Comparison of ENCODE assay signal across 32 cellular contexts in the genomic region with DNA sequence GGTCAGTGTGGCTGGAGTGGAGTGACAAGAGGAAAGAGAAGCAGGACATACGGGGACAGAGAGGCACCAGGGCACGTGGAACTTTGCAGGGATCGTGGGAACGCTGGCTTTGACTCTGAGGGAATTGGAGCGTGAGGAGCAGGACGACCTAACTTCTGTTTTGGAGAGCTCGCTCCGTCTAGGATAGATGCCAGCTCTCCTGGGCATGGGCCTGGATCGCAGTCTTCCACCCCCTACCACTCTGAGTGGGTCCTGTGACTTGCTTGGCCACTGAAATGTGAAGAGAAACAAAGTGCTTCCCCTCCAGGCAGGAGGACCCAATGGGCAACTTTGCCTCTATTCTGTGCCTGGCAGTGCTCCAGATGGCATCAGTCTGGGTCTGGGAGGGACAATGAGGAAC.
"Had no signal": no experiment of that assay in that cellular context is flagged by ENCODE, and none has a peak within 500 bp of the region (broad histone marks: within the 10 kb centered on the region; RNA-seq: fewer than 3 reads in every experiment).

No MANE protein-coding gene starts in this region.

- H3K4me3 Mint-ChIP-seq: activated CD4-positive, alpha-beta memory T cell treated with anti-CD3 and anti-CD28 coated beads, Interleukin-2, amount 10 ng/mL, durations not matched to agents 7 days and 5 days; activated CD4-positive, alpha-beta T cell treated with anti-CD3 and anti-CD28 coated beads, Interleukin-2, amount 10 ng/mL, durations not matched to agents 7 days and 5 days; activated T-cell treated with anti-CD3 and anti-CD28 coated beads, Interleukin-2, amount 50 U/mL, for 4 hours; activated T-helper 17 cell treated with anti-CD3 and anti-CD28 coated beads, Interleukin-2, amount 50 U/mL, for 72 hours; natural killer cell treated with Interleukin-12 subunit alpha and Interleukin-12 subunit beta and Interleukin-15 and Interleukin-18, amount 100 ng/mL, for 72 hours; T-helper 1 cell treated with Interleukin-12 subunit alpha and Interleukin-12 subunit beta and Interleukin-4 antibody, amounts not matched to agents 30 μg/mL and 1 μg/mL, for 36 hours; type B pancreatic cell; WTC11 had no signal

- H3K27me3 Mint-ChIP-seq: type B pancreatic cell had no signal

- FAIRE-seq: colon, kidney, pancreas, TTC549 had no signal

- H3K4me1 Mint-ChIP-seq: activated T-helper 17 cell treated with anti-CD3 and anti-CD28 coated beads, Interleukin-2, amount 50 U/mL, for 72 hours had no signal

- H3K36me3 Mint-ChIP-seq: natural killer cell treated with Interleukin-12 subunit alpha and Interleukin-12 subunit beta and Interleukin-15 and Interleukin-18, amount 100 ng/mL, for 72 hours; type B pancreatic cell had no signal

- H3K9me3 ChIP-seq: gastrocnemius medialis, mucosa of descending colon, pancreas, testis, uterus had no signal

- H3K4me2 ChIP-seq: hepatocyte, smooth muscle cell had no signal

- DNase-seq: activated CD4-positive, alpha-beta memory T cell treated with anti-CD3 and anti-CD28 coated beads, Interleukin-2, amount 10 ng/mL, durations not matched to agents 7 days and 5 days; activated CD4-positive, alpha-beta T cell treated with anti-CD3 and anti-CD28 coated beads for 1 hour; activated CD4-positive, alpha-beta T cell treated with anti-CD3 and anti-CD28 coated beads, Interleukin-2, amount 10 ng/mL, durations not matched to agents 7 days and 5 days; activated gamma-delta T cell treated with Interleukin-2 at 50 U/mL for 16 hours; activated naive CD4-positive, alpha-beta T cell treated with anti-CD3 and anti-CD28 coated beads, Interleukin-2, amount 50 U/mL, for 16 hours; activated T-cell treated with anti-CD3 and anti-CD28 coated beads, Interleukin-2, amount 50 U/mL, for 4 hours; amniotic stem cell; effector memory CD4-positive, alpha-beta T cell; gastrocnemius medialis; kidney; mesenchymal stem cell; mucosa of descending colon; pancreas; psoas muscle; stimulated activated CD4-positive, alpha-beta T cell treated with anti-CD3 and anti-CD28 coated beads, Interleukin-1b, Interleukin-23, amount 100 ng/mL, for 48 hours; stimulated activated CD4-positive, alpha-beta T cell treated with anti-CD3 and anti-CD28 coated beads, Interleukin-4, amount 100 ng/mL, for 4 hours; stimulated activated CD8-positive, alpha-beta memory T cell treated with anti-CD3 and anti-CD28 coated beads, Interleukin-4, amount 100 ng/mL, for 48 hours; stimulated activated naive CD4-positive, alpha-beta T cell treated with Interleukin-2 at 50 U/mL for 16 hours; T-helper 9 cell; testis; uterus had no signal

- H3K9me3 Mint-ChIP-seq: activated CD4-positive, alpha-beta memory T cell treated with anti-CD3 and anti-CD28 coated beads, Interleukin-2, amount 10 ng/mL, durations not matched to agents 7 days and 5 days; activated T-helper 17 cell treated with anti-CD3 and anti-CD28 coated beads, Interleukin-2, amount 50 U/mL, for 72 hours; natural killer cell treated with Interleukin-12 subunit alpha and Interleukin-12 subunit beta and Interleukin-15 and Interleukin-18, amount 100 ng/mL, for 72 hours; T-helper 1 cell treated with Interleukin-12 subunit alpha and Interleukin-12 subunit beta and Interleukin-4 antibody, amounts not matched to agents 30 μg/mL and 1 μg/mL, for 36 hours had no signal

- H3K79me2 ChIP-seq: hepatocyte had no signal

- H3K4me3 ChIP-seq: breast epithelium, gastrocnemius medialis, hepatocyte, mucosa of descending colon, pancreas, psoas muscle, right atrium auricular region, smooth muscle cell, uterus had no signal

- H3K27ac Mint-ChIP-seq: activated CD4-positive, alpha-beta memory T cell treated with anti-CD3 and anti-CD28 coated beads, Interleukin-2, amount 10 ng/mL, durations not matched to agents 7 days and 5 days; activated CD4-positive, alpha-beta T cell treated with anti-CD3 and anti-CD28 coated beads, Interleukin-2, amount 10 ng/mL, durations not matched to agents 7 days and 5 days; activated T-helper 17 cell treated with anti-CD3 and anti-CD28 coated beads, Interleukin-2, amount 50 U/mL, for 72 hours; natural killer cell treated with Interleukin-12 subunit alpha and Interleukin-12 subunit beta and Interleukin-15 and Interleukin-18, amount 100 ng/mL, for 72 hours; T-helper 1 cell treated with Interleukin-12 subunit alpha and Interleukin-12 subunit beta and Interleukin-4 antibody, amounts not matched to agents 30 μg/mL and 1 μg/mL, for 36 hours; type B pancreatic cell; WTC11 had no signal

- H3K27me3 ChIP-seq: breast epithelium, gastrocnemius medialis, hepatocyte, pancreas, right atrium auricular region, testis, uterus had no signal

- H3K4me1 ChIP-seq: breast epithelium, gastrocnemius medialis, pancreas, psoas muscle, right atrium auricular region, testis, uterus had no signal

- H3K27ac ChIP-seq: breast epithelium, gastrocnemius medialis, hepatocyte, pancreas, psoas muscle, right atrium auricular region, testis, uterus had no signal

- H3K36me3 ChIP-seq: breast epithelium, gastrocnemius medialis, pancreas, right atrium auricular region, uterus had no signal

- ATAC-seq: activated T-cell treated with anti-CD3 and anti-CD28 coated beads, Interleukin-2, amount 50 U/mL, for 4 hours; activated T-helper 17 cell treated with anti-CD3 and anti-CD28 coated beads, Interleukin-2, amount 50 U/mL, for 72 hours; gastrocnemius medialis; mucosa of descending colon; natural killer cell treated with Interleukin-12 subunit alpha and Interleukin-12 subunit beta and Interleukin-15 and Interleukin-18, amount 100 ng/mL, for 72 hours had no signal
